18 cellular contexts compared by ENCODE assay signal in genomic region chr6:19327684-19328083, GRCh38.
A peak's percentile ranks its signal among the peaks of the same experiment; 100 is the strongest.
DNase-seq lines count a peak whose midpoint lies in the region; TF ChIP-seq lines count a peak whose summit lies in the region.
"Had no signal": no experiment of that assay in that cellular context is flagged by ENCODE, and none has a peak within 500 bp of the region (broad histone marks: within the 10 kb centered on the region; RNA-seq: fewer than 3 reads in every experiment).

No MANE protein-coding gene starts in this region.

- TF ChIP-seq EP300 in neural cell (conservative IDR thresholded peaks at IDR 0.05; ENCODE audit: poor library complexity, severe bottlenecking) = no peak

- H2AFZ ChIP-seq in neural cell (ENCODE audit: low read depth, low read length) (no peak overlapping the region), smooth muscle cell (ENCODE audit: low read depth) (no peak overlapping the region)

- H3K9me3 ChIP-seq in BLaER1 treated with 17β-estradiol and CSF1 and Interleukin-3, amounts not matched to agents 10 nM and 100 nM (replicated peaks in 1 of 11) = no peaks in the 10 kb centered on the region
- H3K9me3 ChIP-seq in neural cell (ENCODE audit: low read length) (no peaks in the 10 kb centered on the region), smooth muscle cell (replicated peaks; ENCODE audit: low read depth) (no peaks in the 10 kb centered on the region)
- H3K9me3 ChIP-seq: neutrophil had no signal

- H3F3A ChIP-seq in neural cell (ENCODE audit: insufficient read depth, low read length, poor library complexity, severe bottlenecking) = no peaks in the 10 kb centered on the region
- H3F3A ChIP-seq in smooth muscle cell (ENCODE audit: low read depth) = no peaks in the 10 kb centered on the region

- intact Hi-C loops in CD14-positive monocyte (cut with micrococcal nuclease) = no loop called here

- no peak overlapping the region for H3K9ac ChIP-seq in BLaER1 treated with 17β-estradiol and CSF1 and Interleukin-3, amounts not matched to agents 10 nM and 100 nM
- H3K9ac ChIP-seq in neural cell (ENCODE audit: low read length) (no peak overlapping the region), smooth muscle cell (ENCODE audit: low read depth) (no peak overlapping the region)

- H4K20me1 ChIP-seq in BLaER1 treated with 17β-estradiol and CSF1 and Interleukin-3, amounts not matched to agents 10 nM and 100 nM = no peaks in the 10 kb centered on the region
- H4K20me1 ChIP-seq in neural cell (ENCODE audit: insufficient read depth) = no peaks in the 10 kb centered on the region
- no peaks in the 10 kb centered on the region for H4K20me1 ChIP-seq in smooth muscle cell (ENCODE audit: low read depth)

- TF ChIP-seq RAD21 in neural cell (conservative IDR thresholded peaks at IDR 0.05) = no peak

- H3K27me3 Mint-ChIP-seq in CD14-positive monocyte (ENCODE audit: low read depth in 3 of 3) = peaks cover 0 to 2% (median 0%) of the 10 kb centered on the region in 3 donors

- no peak overlapping the region for H3K4me3 Mint-ChIP-seq in CD14-positive monocyte
- H3K4me3 Mint-ChIP-seq: T-helper 2 cell treated with Interferon-gamma antibody and Interleukin-4, amounts not matched to agents 5 μg/mL and 100 μg/mL, for 36 hours had no signal

- no peaks in the 10 kb centered on the region for H3K36me3 ChIP-seq in BLaER1 treated with 17β-estradiol and CSF1 and Interleukin-3, amounts not matched to agents 10 nM and 100 nM
- H3K36me3 ChIP-seq in brain microvascular endothelial cell (replicated peaks) (no peaks in the 10 kb centered on the region), neural cell (ENCODE audit: insufficient read depth, low read length) (no peaks in the 10 kb centered on the region), smooth muscle cell (ENCODE audit: low read depth) (no peaks in the 10 kb centered on the region)
- H3K36me3 ChIP-seq: neutrophil had no signal

- H3K9me3 Mint-ChIP-seq in CD14-positive monocyte = peaks cover 1 to 14% (median 3%) of the 10 kb centered on the region in 7 donors

- no peaks in the 10 kb centered on the region for H3K27me3 ChIP-seq in BLaER1 treated with 17β-estradiol and CSF1 and Interleukin-3, amounts not matched to agents 10 nM and 100 nM
- H3K27me3 ChIP-seq in brain microvascular endothelial cell (replicated peaks) = no peaks in the 10 kb centered on the region
- H3K27me3 ChIP-seq in neural cell (ENCODE audit: insufficient read depth, low read depth, low read length) = no peaks in the 10 kb centered on the region
- H3K27me3 ChIP-seq in smooth muscle cell (ENCODE audit: low read depth) = no peaks in the 10 kb centered on the region
- H3K27me3 ChIP-seq: neutrophil had no signal

- 46% methylated on average over 8 of the region's 8 CpGs for WGBS in smooth muscle cell (ENCODE audit: low lambda C conversion rate)

- no peak overlapping the region for H3K4me3 ChIP-seq in BLaER1 treated with 17β-estradiol and CSF1 and Interleukin-3, amounts not matched to agents 10 nM and 100 nM
- H3K4me3 ChIP-seq in brain microvascular endothelial cell (ENCODE audit: low read depth, low read length) = no peak overlapping the region
- no peak overlapping the region for H3K4me3 ChIP-seq in neural cell (ENCODE audit: low read length)
- H3K4me3 ChIP-seq in smooth muscle cell = no peak overlapping the region

- H3K4me1 Mint-ChIP-seq in CD14-positive monocyte = no peaks in the 10 kb centered on the region

- no peak overlapping the region for H3K27ac Mint-ChIP-seq in CD14-positive monocyte
- H3K27ac Mint-ChIP-seq: T-helper 2 cell treated with Interferon-gamma antibody and Interleukin-4, amounts not matched to agents 5 μg/mL and 100 μg/mL, for 36 hours had no signal

- peak overlapping the region in 8 of 11 experiments; percentile 5 to 62 (median 32); a peak in 12 of 22 replicates for H3K4me2 ChIP-seq in BLaER1 treated with 17β-estradiol and CSF1 and Interleukin-3, amounts not matched to agents 10 nM and 100 nM
- H3K4me2 ChIP-seq in neural cell (ENCODE audit: low read length) (no peak overlapping the region), smooth muscle cell (no peak overlapping the region)

- no peaks in the 10 kb centered on the region for H3K9me2 ChIP-seq in neural cell (ENCODE audit: insufficient read depth, low read length)

- no peak for TF ChIP-seq CTCF in brain microvascular endothelial cell (IDR thresholded peaks at IDR 0.05; ENCODE audit: low read depth, low read length, missing control alignments)
- no peak for TF ChIP-seq CTCF in neural cell (IDR thresholded peaks at IDR 0.05; ENCODE audit: poor library complexity, severe bottlenecking)
- TF ChIP-seq CTCF in smooth muscle cell (IDR thresholded peaks at IDR 0.05; ENCODE audit: borderline replicate concordance, insufficient read depth, poor library complexity, severe bottlenecking) = no peak
- no peak for TF ChIP-seq CTCF in CD14-positive monocyte (IDR thresholded peaks at IDR 0.05)

- no peak overlapping the region for H3K27ac ChIP-seq in BLaER1 treated with 17β-estradiol and CSF1 and Interleukin-3, amounts not matched to agents 10 nM and 100 nM
- H3K27ac ChIP-seq in brain microvascular endothelial cell = peak overlapping the region; percentile 40
- H3K27ac ChIP-seq in neural cell (ENCODE audit: low read length) = peak overlapping the region; percentile 46
- no peak overlapping the region for H3K27ac ChIP-seq in smooth muscle cell (ENCODE audit: low read depth)
- H3K27ac ChIP-seq: neutrophil had no signal

- H3K36me3 Mint-ChIP-seq in CD14-positive monocyte = no peaks in the 10 kb centered on the region

- in situ Hi-C loops in brain microvascular endothelial cell (cut with HindIII; ENCODE audit: low pct_ligation_motif_present, low sequenced_read_pairs) = no loop called here

- peaks cover 0 to 11% (median 6%) of the 10 kb centered on the region in 10 experiments; a peak in 11 of 20 replicates for H3K4me1 ChIP-seq in BLaER1 treated with 17β-estradiol and CSF1 and Interleukin-3, amounts not matched to agents 10 nM and 100 nM
- H3K4me1 ChIP-seq in smooth muscle cell (ENCODE audit: low read depth) = no peaks in the 10 kb centered on the region

- H3K79me2 ChIP-seq in neural cell (replicated peaks; ENCODE audit: insufficient read depth, low read length) = no peaks in the 10 kb centered on the region
- no peaks in the 10 kb centered on the region for H3K79me2 ChIP-seq in smooth muscle cell (ENCODE audit: low read depth)

- DNase-seq in NCI-H1105 (lab: John Stamatoyannopoulos, UW) (peak; percentile 80), brain microvascular endothelial cell (no peak), smooth muscle cell (lab: John Stamatoyannopoulos, UW; ENCODE audit: unreplicated experiment) (no peak), SKM-1 treated with dmso at 0.1 percent for 144 hours (lab: John Stamatoyannopoulos, UW; ENCODE audit: unreplicated experiment) (no peak), mucosa of gallbladder (ENCODE audit: low spot score) (no peak), CD14-positive monocyte (ENCODE audit: low spot score) (no peak)
- DNase-seq: activated CD4-positive, alpha-beta T cell treated with anti-CD3 and anti-CD28 coated beads for 1 hour; activated effector memory CD4-positive, alpha-beta T cell treated with anti-CD3 and anti-CD28 coated beads, Interleukin-2, amount 50 U/mL, for 16 hours; AML-193; amygdala; NCI-H2081 treated with DMSO at 0.1 percent for 48 hours; right cardiac atrium; SHP77 treated with DMSO at 0.1 percent for 48 hours; stimulated activated CD4-positive, alpha-beta T cell treated with anti-CD3 and anti-CD28 coated beads, Interleukin-1b, Interleukin-23, amount 100 ng/mL, for 48 hours had no signal

TF ChIP-seq in neural cell, 6 proteins besides CTCF, POLR2A, EP300 and RAD21:
- TF ChIP-seq POLR2AphosphoS5 (IDR thresholded peaks at IDR 0.05) (no peak), TAF1 (IDR thresholded peaks at IDR 0.05; ENCODE audit: low read depth) (no peak), EZH2 (IDR thresholded peaks at IDR 0.05; ENCODE audit: borderline replicate concordance, insufficient read depth, low read length, poor library complexity, severe bottlenecking) (no peak), SMC3 (conservative IDR thresholded peaks at IDR 0.05; ENCODE audit: poor library complexity) (no peak), MXI1 (conservative IDR thresholded peaks at IDR 0.05; ENCODE audit: poor library complexity, severe bottlenecking) (no peak)
- TF ChIP-seq, protein P1, sequence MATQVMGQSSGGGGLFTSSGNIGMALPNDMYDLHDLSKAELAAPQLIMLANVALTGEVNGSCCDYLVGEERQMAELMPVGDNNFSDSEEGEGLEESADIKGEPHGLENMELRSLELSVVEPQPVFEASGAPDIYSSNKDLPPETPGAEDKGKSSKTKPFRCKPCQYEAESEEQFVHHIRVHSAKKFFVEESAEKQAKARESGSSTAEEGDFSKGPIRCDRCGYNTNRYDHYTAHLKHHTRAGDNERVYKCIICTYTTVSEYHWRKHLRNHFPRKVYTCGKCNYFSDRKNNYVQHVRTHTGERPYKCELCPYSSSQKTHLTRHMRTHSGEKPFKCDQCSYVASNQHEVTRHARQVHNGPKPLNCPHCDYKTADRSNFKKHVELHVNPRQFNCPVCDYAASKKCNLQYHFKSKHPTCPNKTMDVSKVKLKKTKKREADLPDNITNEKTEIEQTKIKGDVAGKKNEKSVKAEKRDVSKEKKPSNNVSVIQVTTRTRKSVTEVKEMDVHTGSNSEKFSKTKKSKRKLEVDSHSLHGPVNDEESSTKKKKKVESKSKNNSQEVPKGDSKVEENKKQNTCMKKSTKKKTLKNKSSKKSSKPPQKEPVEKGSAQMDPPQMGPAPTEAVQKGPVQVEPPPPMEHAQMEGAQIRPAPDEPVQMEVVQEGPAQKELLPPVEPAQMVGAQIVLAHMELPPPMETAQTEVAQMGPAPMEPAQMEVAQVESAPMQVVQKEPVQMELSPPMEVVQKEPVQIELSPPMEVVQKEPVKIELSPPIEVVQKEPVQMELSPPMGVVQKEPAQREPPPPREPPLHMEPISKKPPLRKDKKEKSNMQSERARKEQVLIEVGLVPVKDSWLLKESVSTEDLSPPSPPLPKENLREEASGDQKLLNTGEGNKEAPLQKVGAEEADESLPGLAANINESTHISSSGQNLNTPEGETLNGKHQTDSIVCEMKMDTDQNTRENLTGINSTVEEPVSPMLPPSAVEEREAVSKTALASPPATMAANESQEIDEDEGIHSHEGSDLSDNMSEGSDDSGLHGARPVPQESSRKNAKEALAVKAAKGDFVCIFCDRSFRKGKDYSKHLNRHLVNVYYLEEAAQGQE (IDR thresholded peaks at IDR 0.05; ENCODE audit: borderline replicate concordance) = no peak

Comparison
In these comparisons a context has a peak if more than half of its experiments do, and no peak if none do; other contexts are left out.
1. H3K27ac ChIP-seq: peak in brain microvascular endothelial cell (single experiment) and neural cell (single experiment); none in BLaER1 treated with 17β-estradiol and CSF1 and Interleukin-3, amounts not matched to agents 10 nM and 100 nM (0 of 11) and smooth muscle cell (single experiment).
2. H3K4me2 ChIP-seq: peak in BLaER1 treated with 17β-estradiol and CSF1 and Interleukin-3, amounts not matched to agents 10 nM and 100 nM (8 of 11); none in neural cell (single experiment) and smooth muscle cell (single experiment).